Comparison of ENCODE assay signal across 8 cellular contexts in the genomic region with DNA sequence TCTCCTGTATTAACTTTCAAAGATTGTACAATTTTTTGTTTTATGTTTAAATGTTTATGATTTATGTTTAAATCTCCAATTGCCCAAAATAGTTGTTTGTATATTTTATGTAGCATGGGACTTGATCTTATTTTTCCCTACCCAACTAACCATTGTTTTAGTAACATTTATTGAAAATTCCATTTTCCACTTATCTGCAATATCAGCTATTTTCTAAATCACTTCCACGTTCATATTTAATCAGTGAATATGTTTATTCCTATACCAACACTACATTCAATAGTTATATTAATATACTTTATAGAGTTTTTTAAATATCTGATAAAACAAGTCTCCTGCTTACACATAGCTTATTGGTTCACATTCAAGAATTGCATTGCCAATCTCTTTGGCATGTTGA.
"Had no signal": no experiment of that assay in that cellular context is flagged by ENCODE, and none has a peak within 500 bp of the region (broad histone marks: within the 10 kb centered on the region; RNA-seq: fewer than 3 reads in every experiment).

No MANE protein-coding gene starts in this region.

- ATAC-seq: HCT116 had no signal

- DNase-seq: GM23248, GOT3, H7, HFFc6, KG1 had no signal

- H3K27ac ChIP-seq: GM23248, HL-60 had no signal

- H3K9me3 ChIP-seq: HAP-1 had no signal

- H3K4me1 ChIP-seq: HAP-1 had no signal

- H3K4me3 ChIP-seq: GM23248, HAP-1 had no signal

- H3K36me3 ChIP-seq: HAP-1 had no signal

- H3K9ac ChIP-seq: GM23248 had no signal

- H2AFZ ChIP-seq: GM23248 had no signal
